Comparison of ENCODE assay signal across 13 cellular contexts in the genomic region with DNA sequence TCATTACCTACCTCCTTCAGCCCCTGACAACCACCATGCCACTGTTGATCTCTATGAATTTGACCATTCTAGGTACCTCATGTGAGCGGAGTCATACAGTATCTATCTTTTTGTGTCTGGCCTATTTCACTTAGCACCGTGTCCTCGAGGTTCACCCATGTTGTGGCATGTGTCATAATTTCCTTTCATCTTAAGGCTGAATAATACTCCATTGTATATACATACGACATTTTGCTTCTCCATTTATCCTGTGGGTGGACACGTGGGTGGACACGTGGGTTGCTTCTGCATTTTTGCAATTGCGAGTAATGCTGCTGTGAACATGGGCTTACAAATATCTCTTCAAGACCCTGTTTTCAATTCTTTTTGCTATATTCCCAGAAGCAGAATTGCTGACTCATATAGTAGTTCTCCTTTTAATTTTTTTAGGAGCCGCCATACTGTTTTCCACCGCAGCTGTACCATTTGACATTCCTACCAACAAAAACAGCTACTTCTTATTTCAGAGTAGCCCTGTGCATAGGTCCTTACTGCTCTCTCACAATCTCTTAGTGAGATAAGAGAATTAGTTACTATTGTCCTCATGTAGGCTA.
"Had no signal": no experiment of that assay in that cellular context is flagged by ENCODE, and none has a peak within 500 bp of the region (broad histone marks: within the 10 kb centered on the region; RNA-seq: fewer than 3 reads in every experiment).

No MANE protein-coding gene starts in this region.

- H3K27me3 Mint-ChIP-seq: stimulated activated memory B cell treated with anti-CD40 and anti-IgM and Interleukin-4, amounts not matched to agents 10 μg/mL and 1 μg/mL and 100 μg/mL, for 72 hours; type B pancreatic cell had no signal

- H3K4me3 ChIP-seq: cardiac muscle cell, esophagus squamous epithelium, mucosa of descending colon, right atrium auricular region, skin epidermis had no signal

- H3K36me3 Mint-ChIP-seq: natural killer cell had no signal

- H3K27ac Mint-ChIP-seq: natural killer cell; stimulated activated memory B cell treated with anti-CD40 and anti-IgM and Interleukin-4, amounts not matched to agents 10 μg/mL and 1 μg/mL and 100 μg/mL, for 72 hours; T-helper 2 cell treated with Interferon-gamma antibody and Interleukin-4, amounts not matched to agents 5 μg/mL and 100 μg/mL, for 36 hours; type B pancreatic cell had no signal

- H3K36me3 ChIP-seq: cardiac muscle cell, right atrium auricular region had no signal

- H3K27ac ChIP-seq: cardiac muscle cell, esophagus squamous epithelium, right atrium auricular region, skin epidermis had no signal

- H3K27me3 ChIP-seq: cardiac muscle cell, esophagus squamous epithelium, right atrium auricular region had no signal

- H3K4me1 Mint-ChIP-seq: natural killer cell; stimulated activated memory B cell treated with anti-CD40 and anti-IgM and Interleukin-4, amounts not matched to agents 10 μg/mL and 1 μg/mL and 100 μg/mL, for 72 hours had no signal

- DNase-seq: activated CD4-positive, CD25-positive, alpha-beta regulatory T cell treated with anti-CD3 and anti-CD28 coated beads, Interleukin-2, amount 50 U/mL, for 72 hours; esophagus squamous epithelium; foreskin fibroblast; head of caudate nucleus; mammary epithelial cell; mucosa of descending colon; natural killer cell had no signal

- H3K9me3 ChIP-seq: esophagus squamous epithelium, mucosa of descending colon, right atrium auricular region had no signal

- ATAC-seq: mucosa of descending colon; natural killer cell; stimulated activated memory B cell treated with anti-CD40 and anti-IgM and Interleukin-4, amounts not matched to agents 10 μg/mL and 1 μg/mL and 100 μg/mL, for 72 hours had no signal

- H3K9me3 Mint-ChIP-seq: natural killer cell; stimulated activated memory B cell treated with anti-CD40 and anti-IgM and Interleukin-4, amounts not matched to agents 10 μg/mL and 1 μg/mL and 100 μg/mL, for 72 hours; T-helper 2 cell treated with Interferon-gamma antibody and Interleukin-4, amounts not matched to agents 5 μg/mL and 100 μg/mL, for 36 hours had no signal

- H3K4me3 Mint-ChIP-seq: natural killer cell; stimulated activated memory B cell treated with anti-CD40 and anti-IgM and Interleukin-4, amounts not matched to agents 10 μg/mL and 1 μg/mL and 100 μg/mL, for 72 hours; T-helper 2 cell treated with Interferon-gamma antibody and Interleukin-4, amounts not matched to agents 5 μg/mL and 100 μg/mL, for 36 hours; type B pancreatic cell had no signal
